ENCODE assay signal across 2 cellular contexts in the genomic region with DNA sequence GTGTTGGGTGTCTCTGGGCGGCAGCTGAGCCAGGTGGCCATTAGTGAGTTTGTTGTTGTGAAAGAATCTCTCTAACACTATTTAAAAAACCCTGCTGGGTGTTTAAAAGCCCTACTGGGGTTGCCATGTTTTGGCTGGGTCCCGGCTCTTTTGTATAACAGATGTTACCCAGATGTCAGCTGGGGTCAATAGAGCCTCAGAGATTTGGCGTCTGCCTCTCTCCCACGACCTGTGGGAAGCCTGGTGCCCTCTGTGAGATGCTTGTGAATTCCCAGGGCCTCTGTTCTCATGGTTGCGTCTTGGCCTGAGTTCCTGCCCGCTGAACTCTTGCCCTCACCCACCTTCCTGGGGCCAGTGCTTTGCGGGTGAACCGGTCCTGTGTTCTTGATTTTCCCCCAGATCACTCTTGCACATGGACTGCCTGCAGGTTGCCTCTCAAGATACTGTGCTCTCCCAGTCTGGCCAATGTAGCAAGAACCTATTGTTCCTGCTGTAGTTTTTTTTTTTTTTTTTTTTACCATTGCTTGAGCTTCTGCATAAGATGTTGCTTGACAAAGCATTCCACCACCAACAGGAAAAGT.
TF ChIP-seq lines count a peak whose summit lies in the region.

No MANE protein-coding gene starts in this region.

TF ChIP-seq in K562, 482 proteins besides CTCF, POLR2A, EP300 and RAD21:
- TF ChIP-seq ZFP1 (CRISPR knock-in tag; IDR thresholded peaks at IDR 0.05): no peak
- no peak for TF ChIP-seq PBX2 (CRISPR knock-in tag; IDR thresholded peaks at IDR 0.05; ENCODE audit: low read depth)
- TF ChIP-seq PBX2 (tag; conservative IDR thresholded peaks at IDR 0.05; ENCODE audit: low read depth): no peak
- TF ChIP-seq ZNF121 (CRISPR knock-in tag; conservative IDR thresholded peaks at IDR 0.05): 0 out of 2 replicates have a peak, but pooled peaks have one; percentile 28
- TF ChIP-seq HMGN3 (IDR thresholded peaks at IDR 0.05; ENCODE audit: borderline replicate concordance, extremely low read depth, insufficient read length, low read depth, low read length): no peak
- no peak for TF ChIP-seq C11orf30 (IDR thresholded peaks at IDR 0.05; ENCODE audit: low read depth)
- no peak for TF ChIP-seq BRCA1 (IDR thresholded peaks at IDR 0.05)
- TF ChIP-seq BRCA1 (CRISPR knock-in tag; IDR thresholded peaks at IDR 0.05): no peak

TF ChIP-seq in HepG2, 621 proteins besides CTCF, POLR2A, EP300 and RAD21 (continues in another document):
- TF ChIP-seq ZNF432 (CRISPR knock-in tag; IDR thresholded peaks at IDR 0.05; ENCODE audit: borderline replicate concordance) (no peak), ZKSCAN5 (CRISPR knock-in tag; IDR thresholded peaks at IDR 0.05) (no peak), BORCS8-MEF2B (CRISPR knock-in tag; IDR thresholded peaks at IDR 0.05) (peak; percentile 29; the same call in 1 of the 2 replicates), PBX2 (CRISPR knock-in tag; IDR thresholded peaks at IDR 0.05) (no peak), ZSCAN29 (CRISPR knock-in tag; conservative IDR thresholded peaks at IDR 0.05) (no peak), HOXA5 (CRISPR knock-in tag; IDR thresholded peaks at IDR 0.05) (no peak), MIER2 (CRISPR knock-in tag; IDR thresholded peaks at IDR 0.05) (no peak), HDAC2 (CRISPR knock-in tag; IDR thresholded peaks at IDR 0.05) (no peak), FOXC1 (CRISPR knock-in tag; IDR thresholded peaks at IDR 0.05; ENCODE audit: borderline replicate concordance) (0 out of 2 replicates have a peak, but pooled peaks have one; percentile 3), HOXA3 (CRISPR knock-in tag; IDR thresholded peaks at IDR 0.05) (no peak), MLLT10 (CRISPR knock-in tag; IDR thresholded peaks at IDR 0.05) (no peak), HES4 (CRISPR knock-in tag; IDR thresholded peaks at IDR 0.05; ENCODE audit: borderline replicate concordance) (no peak), ZNF747 (CRISPR knock-in tag; IDR thresholded peaks at IDR 0.05; ENCODE audit: borderline replicate concordance) (no peak), ZNF691 (CRISPR knock-in tag; IDR thresholded peaks at IDR 0.05; ENCODE audit: borderline replicate concordance, low read depth) (0 out of 2 replicates have a peak, but pooled peaks have one; percentile 36), SATB2 (CRISPR knock-in tag; IDR thresholded peaks at IDR 0.05) (no peak), ZNF317 (CRISPR knock-in tag; IDR thresholded peaks at IDR 0.05) (0 out of 2 replicates have a peak, but pooled peaks have one; percentile 51), CREM (IDR thresholded peaks at IDR 0.05) (0 out of 2 replicates have a peak, but pooled peaks have one; percentile 32), CREM (CRISPR knock-in tag; IDR thresholded peaks at IDR 0.05) (no peak), ZFY (CRISPR knock-in tag; IDR thresholded peaks at IDR 0.05) (peak; percentile 15; the same call in 1 of the 2 replicates), ZNF121 (CRISPR knock-in tag; IDR thresholded peaks at IDR 0.05) (peak; percentile 94), ZFYVE20 (CRISPR knock-in tag; IDR thresholded peaks at IDR 0.05; ENCODE audit: borderline replicate concordance, low read depth) (no peak), SKI (IDR thresholded peaks at IDR 0.05; ENCODE audit: partially characterized antibody) (no peak), XBP1 (CRISPR knock-in tag; IDR thresholded peaks at IDR 0.05) (no peak), MTA1 (CRISPR knock-in tag; IDR thresholded peaks at IDR 0.05; ENCODE audit: borderline replicate concordance) (no peak), ZBTB7A (CRISPR knock-in tag; IDR thresholded peaks at IDR 0.05) (no peak)
- TF ChIP-seq, protein P1, sequence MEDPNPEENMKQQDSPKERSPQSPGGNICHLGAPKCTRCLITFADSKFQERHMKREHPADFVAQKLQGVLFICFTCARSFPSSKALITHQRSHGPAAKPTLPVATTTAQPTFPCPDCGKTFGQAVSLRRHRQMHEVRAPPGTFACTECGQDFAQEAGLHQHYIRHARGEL (CRISPR knock-in tag; IDR thresholded peaks at IDR 0.05): no peak
- TF ChIP-seq, protein P2, sequence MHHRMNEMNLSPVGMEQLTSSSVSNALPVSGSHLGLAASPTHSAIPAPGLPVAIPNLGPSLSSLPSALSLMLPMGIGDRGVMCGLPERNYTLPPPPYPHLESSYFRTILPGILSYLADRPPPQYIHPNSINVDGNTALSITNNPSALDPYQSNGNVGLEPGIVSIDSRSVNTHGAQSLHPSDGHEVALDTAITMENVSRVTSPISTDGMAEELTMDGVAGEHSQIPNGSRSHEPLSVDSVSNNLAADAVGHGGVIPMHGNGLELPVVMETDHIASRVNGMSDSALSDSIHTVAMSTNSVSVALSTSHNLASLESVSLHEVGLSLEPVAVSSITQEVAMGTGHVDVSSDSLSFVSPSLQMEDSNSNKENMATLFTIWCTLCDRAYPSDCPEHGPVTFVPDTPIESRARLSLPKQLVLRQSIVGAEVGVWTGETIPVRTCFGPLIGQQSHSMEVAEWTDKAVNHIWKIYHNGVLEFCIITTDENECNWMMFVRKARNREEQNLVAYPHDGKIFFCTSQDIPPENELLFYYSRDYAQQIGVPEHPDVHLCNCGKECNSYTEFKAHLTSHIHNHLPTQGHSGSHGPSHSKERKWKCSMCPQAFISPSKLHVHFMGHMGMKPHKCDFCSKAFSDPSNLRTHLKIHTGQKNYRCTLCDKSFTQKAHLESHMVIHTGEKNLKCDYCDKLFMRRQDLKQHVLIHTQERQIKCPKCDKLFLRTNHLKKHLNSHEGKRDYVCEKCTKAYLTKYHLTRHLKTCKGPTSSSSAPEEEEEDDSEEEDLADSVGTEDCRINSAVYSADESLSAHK (CRISPR knock-in tag; IDR thresholded peaks at IDR 0.05; ENCODE audit: borderline replicate concordance): no peak
- TF ChIP-seq, protein P3, sequence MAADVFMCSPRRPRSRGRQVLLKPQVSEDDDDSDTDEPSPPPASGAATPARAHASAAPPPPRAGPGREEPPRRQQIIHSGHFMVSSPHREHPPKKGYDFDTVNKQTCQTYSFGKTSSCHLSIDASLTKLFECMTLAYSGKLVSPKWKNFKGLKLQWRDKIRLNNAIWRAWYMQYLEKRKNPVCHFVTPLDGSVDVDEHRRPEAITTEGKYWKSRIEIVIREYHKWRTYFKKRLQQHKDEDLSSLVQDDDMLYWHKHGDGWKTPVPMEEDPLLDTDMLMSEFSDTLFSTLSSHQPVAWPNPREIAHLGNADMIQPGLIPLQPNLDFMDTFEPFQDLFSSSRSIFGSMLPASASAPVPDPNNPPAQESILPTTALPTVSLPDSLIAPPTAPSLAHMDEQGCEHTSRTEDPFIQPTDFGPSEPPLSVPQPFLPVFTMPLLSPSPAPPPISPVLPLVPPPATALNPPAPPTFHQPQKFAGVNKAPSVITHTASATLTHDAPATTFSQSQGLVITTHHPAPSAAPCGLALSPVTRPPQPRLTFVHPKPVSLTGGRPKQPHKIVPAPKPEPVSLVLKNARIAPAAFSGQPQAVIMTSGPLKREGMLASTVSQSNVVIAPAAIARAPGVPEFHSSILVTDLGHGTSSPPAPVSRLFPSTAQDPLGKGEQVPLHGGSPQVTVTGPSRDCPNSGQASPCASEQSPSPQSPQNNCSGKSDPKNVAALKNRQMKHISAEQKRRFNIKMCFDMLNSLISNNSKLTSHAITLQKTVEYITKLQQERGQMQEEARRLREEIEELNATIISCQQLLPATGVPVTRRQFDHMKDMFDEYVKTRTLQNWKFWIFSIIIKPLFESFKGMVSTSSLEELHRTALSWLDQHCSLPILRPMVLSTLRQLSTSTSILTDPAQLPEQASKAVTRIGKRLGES (CRISPR knock-in tag; IDR thresholded peaks at IDR 0.05; ENCODE audit: borderline replicate concordance): no peak
- TF ChIP-seq, protein P4, sequence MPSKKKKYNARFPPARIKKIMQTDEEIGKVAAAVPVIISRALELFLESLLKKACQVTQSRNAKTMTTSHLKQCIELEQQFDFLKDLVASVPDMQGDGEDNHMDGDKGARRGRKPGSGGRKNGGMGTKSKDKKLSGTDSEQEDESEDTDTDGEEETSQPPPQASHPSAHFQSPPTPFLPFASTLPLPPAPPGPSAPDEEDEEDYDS (CRISPR knock-in tag; IDR thresholded peaks at IDR 0.05): 0 out of 2 replicates have a peak, but pooled peaks have one; percentile 18
- TF ChIP-seq, protein P5, sequence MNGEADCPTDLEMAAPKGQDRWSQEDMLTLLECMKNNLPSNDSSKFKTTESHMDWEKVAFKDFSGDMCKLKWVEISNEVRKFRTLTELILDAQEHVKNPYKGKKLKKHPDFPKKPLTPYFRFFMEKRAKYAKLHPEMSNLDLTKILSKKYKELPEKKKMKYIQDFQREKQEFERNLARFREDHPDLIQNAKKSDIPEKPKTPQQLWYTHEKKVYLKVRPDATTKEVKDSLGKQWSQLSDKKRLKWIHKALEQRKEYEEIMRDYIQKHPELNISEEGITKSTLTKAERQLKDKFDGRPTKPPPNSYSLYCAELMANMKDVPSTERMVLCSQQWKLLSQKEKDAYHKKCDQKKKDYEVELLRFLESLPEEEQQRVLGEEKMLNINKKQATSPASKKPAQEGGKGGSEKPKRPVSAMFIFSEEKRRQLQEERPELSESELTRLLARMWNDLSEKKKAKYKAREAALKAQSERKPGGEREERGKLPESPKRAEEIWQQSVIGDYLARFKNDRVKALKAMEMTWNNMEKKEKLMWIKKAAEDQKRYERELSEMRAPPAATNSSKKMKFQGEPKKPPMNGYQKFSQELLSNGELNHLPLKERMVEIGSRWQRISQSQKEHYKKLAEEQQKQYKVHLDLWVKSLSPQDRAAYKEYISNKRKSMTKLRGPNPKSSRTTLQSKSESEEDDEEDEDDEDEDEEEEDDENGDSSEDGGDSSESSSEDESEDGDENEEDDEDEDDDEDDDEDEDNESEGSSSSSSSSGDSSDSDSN (CRISPR knock-in tag; IDR thresholded peaks at IDR 0.05): no peak
- TF ChIP-seq, protein P6, sequence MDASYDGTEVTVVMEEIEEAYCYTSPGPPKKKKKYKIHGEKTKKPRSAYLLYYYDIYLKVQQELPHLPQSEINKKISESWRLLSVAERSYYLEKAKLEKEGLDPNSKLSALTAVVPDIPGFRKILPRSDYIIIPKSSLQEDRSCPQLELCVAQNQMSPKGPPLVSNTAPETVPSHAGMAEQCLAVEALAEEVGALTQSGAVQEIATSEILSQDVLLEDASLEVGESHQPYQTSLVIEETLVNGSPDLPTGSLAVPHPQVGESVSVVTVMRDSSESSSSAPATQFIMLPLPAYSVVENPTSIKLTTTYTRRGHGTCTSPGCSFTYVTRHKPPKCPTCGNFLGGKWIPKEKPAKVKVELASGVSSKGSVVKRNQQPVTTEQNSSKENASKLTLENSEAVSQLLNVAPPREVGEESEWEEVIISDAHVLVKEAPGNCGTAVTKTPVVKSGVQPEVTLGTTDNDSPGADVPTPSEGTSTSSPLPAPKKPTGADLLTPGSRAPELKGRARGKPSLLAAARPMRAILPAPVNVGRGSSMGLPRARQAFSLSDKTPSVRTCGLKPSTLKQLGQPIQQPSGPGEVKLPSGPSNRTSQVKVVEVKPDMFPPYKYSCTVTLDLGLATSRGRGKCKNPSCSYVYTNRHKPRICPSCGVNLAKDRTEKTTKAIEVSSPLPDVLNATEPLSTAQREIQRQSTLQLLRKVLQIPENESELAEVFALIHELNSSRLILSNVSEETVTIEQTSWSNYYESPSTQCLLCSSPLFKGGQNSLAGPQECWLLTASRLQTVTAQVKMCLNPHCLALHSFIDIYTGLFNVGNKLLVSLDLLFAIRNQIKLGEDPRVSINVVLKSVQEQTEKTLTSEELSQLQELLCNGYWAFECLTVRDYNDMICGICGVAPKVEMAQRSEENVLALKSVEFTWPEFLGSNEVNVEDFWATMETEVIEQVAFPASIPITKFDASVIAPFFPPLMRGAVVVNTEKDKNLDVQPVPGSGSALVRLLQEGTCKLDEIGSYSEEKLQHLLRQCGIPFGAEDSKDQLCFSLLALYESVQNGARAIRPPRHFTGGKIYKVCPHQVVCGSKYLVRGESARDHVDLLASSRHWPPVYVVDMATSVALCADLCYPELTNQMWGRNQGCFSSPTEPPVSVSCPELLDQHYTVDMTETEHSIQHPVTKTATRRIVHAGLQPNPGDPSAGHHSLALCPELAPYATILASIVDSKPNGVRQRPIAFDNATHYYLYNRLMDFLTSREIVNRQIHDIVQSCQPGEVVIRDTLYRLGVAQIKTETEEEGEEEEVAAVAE (CRISPR knock-in tag; IDR thresholded peaks at IDR 0.05; ENCODE audit: borderline replicate concordance): no peak
- TF ChIP-seq, protein P7, sequence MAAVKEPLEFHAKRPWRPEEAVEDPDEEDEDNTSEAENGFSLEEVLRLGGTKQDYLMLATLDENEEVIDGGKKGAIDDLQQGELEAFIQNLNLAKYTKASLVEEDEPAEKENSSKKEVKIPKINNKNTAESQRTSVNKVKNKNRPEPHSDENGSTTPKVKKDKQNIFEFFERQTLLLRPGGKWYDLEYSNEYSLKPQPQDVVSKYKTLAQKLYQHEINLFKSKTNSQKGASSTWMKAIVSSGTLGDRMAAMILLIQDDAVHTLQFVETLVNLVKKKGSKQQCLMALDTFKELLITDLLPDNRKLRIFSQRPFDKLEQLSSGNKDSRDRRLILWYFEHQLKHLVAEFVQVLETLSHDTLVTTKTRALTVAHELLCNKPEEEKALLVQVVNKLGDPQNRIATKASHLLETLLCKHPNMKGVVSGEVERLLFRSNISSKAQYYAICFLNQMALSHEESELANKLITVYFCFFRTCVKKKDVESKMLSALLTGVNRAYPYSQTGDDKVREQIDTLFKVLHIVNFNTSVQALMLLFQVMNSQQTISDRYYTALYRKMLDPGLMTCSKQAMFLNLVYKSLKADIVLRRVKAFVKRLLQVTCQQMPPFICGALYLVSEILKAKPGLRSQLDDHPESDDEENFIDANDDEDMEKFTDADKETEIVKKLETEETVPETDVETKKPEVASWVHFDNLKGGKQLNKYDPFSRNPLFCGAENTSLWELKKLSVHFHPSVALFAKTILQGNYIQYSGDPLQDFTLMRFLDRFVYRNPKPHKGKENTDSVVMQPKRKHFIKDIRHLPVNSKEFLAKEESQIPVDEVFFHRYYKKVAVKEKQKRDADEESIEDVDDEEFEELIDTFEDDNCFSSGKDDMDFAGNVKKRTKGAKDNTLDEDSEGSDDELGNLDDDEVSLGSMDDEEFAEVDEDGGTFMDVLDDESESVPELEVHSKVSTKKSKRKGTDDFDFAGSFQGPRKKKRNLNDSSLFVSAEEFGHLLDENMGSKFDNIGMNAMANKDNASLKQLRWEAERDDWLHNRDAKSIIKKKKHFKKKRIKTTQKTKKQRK (IDR thresholded peaks at IDR 0.05; ENCODE audit: low read length): no peak
